33 cellular contexts compared by ENCODE assay signal in the genomic region with DNA sequence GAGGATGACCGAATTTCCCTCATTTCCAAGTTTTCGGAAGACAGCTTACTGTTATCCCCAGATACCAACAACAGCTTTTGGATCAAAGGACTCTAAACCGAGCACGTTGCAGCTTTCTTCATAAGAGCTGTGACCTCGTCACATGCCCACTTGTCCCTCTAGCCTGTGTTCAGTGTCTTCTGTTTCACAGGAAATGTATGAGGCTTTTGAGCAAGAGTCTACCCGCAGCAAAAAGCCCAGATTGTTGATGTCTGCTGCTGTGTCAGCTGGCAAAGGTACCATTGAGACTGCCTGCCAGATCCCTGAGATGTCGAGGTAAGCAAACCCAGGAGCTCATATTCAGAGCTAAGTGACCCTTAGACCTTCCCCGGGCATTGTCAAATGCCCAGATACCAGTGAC. TPM values are rescaled to one million over a fixed set of nuclear protein-coding genes. Genes with fewer than 3 reads are reported as not detected.
DNase-seq lines count a peak whose midpoint lies in the region; ATAC-seq, FAIRE-seq and TF ChIP-seq lines count a peak whose summit lies in the region.
"Had no signal": no experiment of that assay in that cellular context is flagged by ENCODE, and none has a peak within 500 bp of the region (broad histone marks: within the 10 kb centered on the region; RNA-seq: fewer than 3 reads in every experiment).

No MANE protein-coding gene starts in this region.

- peak; percentile 27 for ATAC-seq in Right ventricle myocardium inferior
- ATAC-seq in heart right ventricle = no peak
- peak; percentile 90 to 96 (median 90) for ATAC-seq in T-cell (replicated peaks in 1 of 4)
- ATAC-seq: GM12878, K562, pancreas, right cardiac atrium had no signal

- CTCF ChIA-PET in T-cell (lab: Charles Lee) = interaction anchor here in 1 of 2 donors (0.6 kb wide), 1 partner anchor 98 kb away, joined by 3 read pairs; no protein-coding TSS in a partner anchor

- H3K4me3 Mint-ChIP-seq in T-cell (peak overlapping the region in 1 of 3 donors; percentile 2), immature natural killer cell (peak overlapping the region in 2 of 5 donors; percentile 18 to 46)

- H3K4me1 Mint-ChIP-seq in T-cell (peaks cover 22 to 31% (median 31%) of the 10 kb centered on the region in 3 donors), immature natural killer cell (peaks cover 13 to 21% of the 10 kb centered on the region in 2 donors)

- POLR2A ChIA-PET in T-cell (lab: Charles Lee) = no interaction called here

- intact Hi-C loops in Right ventricle myocardium inferior (cut with DNase I) (no loop called here), heart right ventricle (cut with DNase I) (no loop called here)

- WGBS in heart right ventricle, 2 donors = 75 to 78% methylated on average over 8 of the region's 8 CpGs
- 69 to 81% (median 75%) methylated on average over 8 of the region's 8 CpGs for WGBS in small intestine, 3 donors

- H3K4me3 ChIP-seq in heart right ventricle (no peak overlapping the region), small intestine (ENCODE audit: low read depth in 1 of 2, low read length in 2 of 2) (no peak overlapping the region)
- H3K4me3 ChIP-seq: breast epithelium, GM12878, K562, MG63, pancreas, thoracic aorta had no signal

- no peaks in the 10 kb centered on the region for H3K9me3 ChIP-seq in heart right ventricle
- no peaks in the 10 kb centered on the region for H3K9me3 ChIP-seq in small intestine (ENCODE audit: control insufficient read depth, low read depth)
- H3K9me3 ChIP-seq: breast epithelium, MG63, pancreas, thoracic aorta had no signal

- H3K27ac ChIP-seq in heart right ventricle (no peak overlapping the region), small intestine (ENCODE audit: low read depth in 1 of 2, low read length in 1 of 2) (no peak overlapping the region)
- H3K27ac ChIP-seq: breast epithelium, C4-2B, pancreas, thoracic aorta had no signal

- H3K27me3 ChIP-seq in heart right ventricle (peaks cover 0 to 4% (median 0%) of the 10 kb centered on the region in 7 donors), small intestine (ENCODE audit: control insufficient read depth in 2 of 2, insufficient read depth in 2 of 2, low read length in 2 of 2) (no peaks in the 10 kb centered on the region)
- H3K27me3 ChIP-seq: breast epithelium, pancreas had no signal

- no peaks in the 10 kb centered on the region for H3K36me3 Mint-ChIP-seq in T-cell
- peaks cover 0 to 10% (median 0%) of the 10 kb centered on the region in 3 donors for H3K36me3 Mint-ChIP-seq in immature natural killer cell

- TF ChIP-seq CTCF in heart right ventricle (IDR thresholded peaks at IDR 0.05) = no peak

- H3K36me3 ChIP-seq in heart right ventricle = no peaks in the 10 kb centered on the region
- H3K36me3 ChIP-seq in small intestine (ENCODE audit: control insufficient read depth in 2 of 2, insufficient read depth in 2 of 2, low read length in 2 of 2) = no peaks in the 10 kb centered on the region
- H3K36me3 ChIP-seq: breast epithelium, MG63, pancreas, thoracic aorta had no signal

- no peaks in the 10 kb centered on the region for H3K4me1 ChIP-seq in heart right ventricle
- H3K4me1 ChIP-seq in small intestine (ENCODE audit: control insufficient read depth in 2 of 2, insufficient read depth in 1 of 2, low read depth in 1 of 2, low read length in 1 of 2) = no peaks in the 10 kb centered on the region
- H3K4me1 ChIP-seq: breast epithelium, pancreas had no signal

- H3K27me3 Mint-ChIP-seq in T-cell = no peaks in the 10 kb centered on the region
- H3K27me3 Mint-ChIP-seq in immature natural killer cell (ENCODE audit: low read depth in 3 of 3) = peaks cover 0 to 4% (median 2%) of the 10 kb centered on the region in 3 donors

- no peaks in the 10 kb centered on the region for H3K9me3 Mint-ChIP-seq in T-cell
- no peaks in the 10 kb centered on the region for H3K9me3 Mint-ChIP-seq in immature natural killer cell

- H3K27ac Mint-ChIP-seq in T-cell (peak overlapping the region; percentile 78 to 87), immature natural killer cell (peak overlapping the region; percentile 51 to 87 (median 74))

- DNase-seq in Right ventricle myocardium inferior (ENCODE audit: missing footprints) (no peak), heart right ventricle (no peak), T-cell (peak in 19 of 34 experiments; percentile 3 to 43 (median 20)), immature natural killer cell (peak; percentile 13 to 34 (median 21)), small intestine (peak; percentile 12), NCI-H526 (lab: John Stamatoyannopoulos, UW) (no peak), NCI-H446 (lab: John Stamatoyannopoulos, UW) (no peak)
- DNase-seq in stimulated activated CD8-positive, alpha-beta memory T cell treated with anti-CD3 and anti-CD28 coated beads, Interleukin-4, amount 100 ng/mL, for 48 hours = no peak
- DNase-seq: activated CD8-positive, alpha-beta memory T cell treated with anti-CD3 and anti-CD28 coated beads, Interleukin-2, amount 50 U/mL, for 48 hours; activated effector memory CD4-positive, alpha-beta T cell treated with anti-CD3 and anti-CD28 coated beads, Interleukin-2, amount 50 U/mL, for 16 hours; effector CD8-positive, alpha-beta T cell; EL; HCEC 1CT; MG63; NCI-H1417 treated with DMSO at 0.1 percent for 48 hours; NCI-H2081 treated with DMSO at 0.1 percent for 48 hours; NCI-H82; pancreas; right cardiac atrium; RPMI8226; stimulated activated CD4-positive, alpha-beta T cell treated with anti-CD3 and anti-CD28 coated beads, Interleukin-12 subunit alpha, Interleukin-12 subunit beta, amount 100 ng/mL, for 4 hours; stimulated activated CD4-positive, alpha-beta T cell treated with anti-CD3 and anti-CD28 coated beads, Interleukin-4, amount 100 ng/mL, for 4 hours had no signal

- FAIRE-seq in small intestine (lab: Jason Lieb, UNC) = no peak
- FAIRE-seq: colon, GM12878, K562, pancreas had no signal

RNA-seq across cellular contexts. Expression of a gene that starts 24.1 kb away (rescaled TPM):
- total RNA-seq in Right ventricle myocardium inferior = 7.5 TPM
- 1 to 10 TPM in 8 of 10 donors, under 1 TPM in 1, not detected in 1; 0.78 to 5.6 (median 2.1) TPM for total RNA-seq in heart right ventricle
- polyA plus RNA-seq in heart right ventricle = 1 to 10 TPM; 3.4 to 9.4 TPM
- 10 to 100 TPM in 4 of 5 donors, 1 to 10 TPM in 1; 3.6 to 28.1 (median 10.9) TPM for total RNA-seq in T-cell
- 10 to 100 TPM; 36.2 to 57.1 (median 42.8) TPM for polyA plus RNA-seq in immature natural killer cell
- polyA plus RNA-seq in small intestine = 1 to 10 TPM; 1.1 to 4.7 (median 1.9) TPM
- total RNA-seq: epithelial cell of proximal tubule had no signal
- polyA plus RNA-seq: neural cell had no signal

RNA-seq across cellular contexts. Expression of a gene that starts 39.1 kb away (rescaled TPM):
- not detected for total RNA-seq in Right ventricle myocardium inferior
- not detected for total RNA-seq in heart right ventricle
- polyA plus RNA-seq in heart right ventricle = under 1 TPM in 1 of 2 donors, not detected in 1; 0.30 TPM
- not detected for total RNA-seq in T-cell
- not detected for polyA plus RNA-seq in immature natural killer cell
- polyA plus RNA-seq in small intestine = under 1 TPM in 2 of 3 donors, not detected in 1; 0.15 to 0.54 TPM
- total RNA-seq: breast epithelium, epithelial cell of proximal tubule, GM12878, HT1080, K562, kidney epithelial cell, lower leg skin, pancreas, right cardiac atrium, thoracic aorta had no signal
- polyA plus RNA-seq: K562, neural cell had no signal

RNA-seq across cellular contexts. Expression of a gene that starts 51.1 kb away (rescaled TPM):
- total RNA-seq in Right ventricle myocardium inferior (3.5 TPM), heart right ventricle (10 to 100 TPM in 1 of 10 donors, 1 to 10 TPM in 3, under 1 TPM in 6; 0.46 to 11.9 (median 0.85) TPM), T-cell (100 to 1,000 TPM; 128 to 234 (median 222) TPM)
- polyA plus RNA-seq in heart right ventricle (1 to 10 TPM; 1.1 to 2.3 TPM), immature natural killer cell (100 to 1,000 TPM; 145 to 474 (median 264) TPM), small intestine (10 to 100 TPM; 31.3 to 54.6 (median 36.7) TPM)
- total RNA-seq: HT1080 had no signal
- polyA plus RNA-seq: neural cell had no signal

Comparison
In these comparisons a context has a peak if more than half of its experiments do, and no peak if none do; other contexts are left out.
1. ATAC-seq: peak in Right ventricle myocardium inferior (single experiment) and T-cell (4 of 4); none in heart right ventricle (0 of 8).
2. DNase-seq: peak in T-cell (19 of 34), immature natural killer cell (3 of 3) and small intestine (single experiment); none in Right ventricle myocardium inferior (single experiment), heart right ventricle (0 of 2), stimulated activated CD8-positive, alpha-beta memory T cell treated with anti-CD3 and anti-CD28 coated beads, Interleukin-4, amount 100 ng/mL, for 48 hours (single experiment), NCI-H526 (0 of 2) and NCI-H446 (0 of 2).
3. RNA of a gene that starts 51.1 kb away (total RNA-seq): 128 to 234 TPM in T-cell; 3.5 TPM in Right ventricle myocardium inferior (single experiment) and 0.46 to 11.9 TPM in heart right ventricle; every median in the first group is over 10 times any median in the second.